ENCODE assay signal across 20 cellular contexts in the genomic region with DNA sequence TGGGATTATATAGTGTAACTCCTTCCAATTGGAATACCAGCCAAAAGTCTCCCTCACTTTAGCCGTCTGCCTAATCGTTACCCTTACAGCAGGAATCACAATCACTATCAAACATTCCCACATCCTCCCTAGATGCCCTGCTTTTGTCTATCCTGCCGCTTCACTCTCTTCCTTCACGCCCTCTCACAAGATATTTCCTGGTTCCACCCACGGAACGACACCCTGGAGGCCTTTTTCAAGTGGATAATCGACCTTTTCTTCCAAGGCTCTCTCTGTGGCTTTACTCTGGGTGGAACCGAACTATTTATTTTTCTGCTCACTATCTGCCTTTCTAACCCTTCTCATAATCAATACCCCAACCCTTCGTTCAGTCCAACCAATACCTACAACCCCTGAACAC.
"Had no signal": no experiment of that assay in that cellular context is flagged by ENCODE, and none has a peak within 500 bp of the region (broad histone marks: within the 10 kb centered on the region; RNA-seq: fewer than 3 reads in every experiment).

No MANE protein-coding gene starts in this region.

- H3K27me3 ChIP-seq: heart left ventricle, neural progenitor cell, pancreas, right lobe of liver, spleen, testis, tibial nerve had no signal

- H3K4me1 ChIP-seq: pancreas, prostate gland, right lobe of liver, spleen, testis had no signal

- ATAC-seq: effector memory CD8-positive, alpha-beta T cell; heart left ventricle; natural killer cell treated with Interleukin-12 subunit alpha and Interleukin-12 subunit beta and Interleukin-15 and Interleukin-18, amount 100 ng/mL, for 72 hours; pancreas; right lobe of liver; stimulated activated memory B cell treated with anti-CD40 and anti-IgM and Interleukin-4, amounts not matched to agents 10 μg/mL and 1 μg/mL and 100 μg/mL, for 72 hours; stimulated activated naive CD8-positive, alpha-beta T cell treated with anti-CD3 and anti-CD28 coated beads, Interleukin-15, amount 100 ng/mL, for 72 hours had no signal

- H3K4me3 ChIP-seq: heart left ventricle, neural progenitor cell, pancreas, prostate gland, right lobe of liver, spleen, testis, tibial nerve had no signal

- H3K27ac ChIP-seq: heart left ventricle, neural progenitor cell, pancreas, prostate gland, right lobe of liver, spleen, testis, tibial nerve had no signal

- H3K36me3 ChIP-seq: neural progenitor cell, pancreas, prostate gland, right lobe of liver, spleen had no signal

- H3K9me3 ChIP-seq: heart left ventricle, pancreas, prostate gland, right lobe of liver, testis, tibial nerve had no signal

- DNase-seq: effector memory CD8-positive, alpha-beta T cell; erythroblast; heart left ventricle; hypothalamus; kidney glomerular epithelial cell; nucleus accumbens; pancreas; retina; right lobe of liver; spleen; stimulated activated CD4-positive, alpha-beta T cell treated with anti-CD3 and anti-CD28 coated beads, Interleukin-15, amount 100 ng/mL, for 24 hours; stimulated activated CD4-positive, alpha-beta T cell treated with anti-CD3 and anti-CD28 coated beads, Interleukin-1b, Interleukin-23, amount 100 ng/mL, for 48 hours; stimulated activated CD4-positive, alpha-beta T cell treated with anti-CD3 and anti-CD28 coated beads, Interleukin-4, amount 100 ng/mL, for 24 hours; stimulated activated naive CD8-positive, alpha-beta T cell treated with anti-CD3 and anti-CD28 coated beads, Interleukin-15, amount 100 ng/mL, for 72 hours; testis had no signal
